In genomic region chr1:11562664-11563063, GRCh38 we compare ENCODE assay signal across 23 cellular contexts.
"Had no signal": no experiment of that assay in that cellular context is flagged by ENCODE, and none has a peak within 500 bp of the region (broad histone marks: within the 10 kb centered on the region; RNA-seq: fewer than 3 reads in every experiment).

No MANE protein-coding gene starts in this region.

- H3K36me3 ChIP-seq: gastrocnemius medialis, heart left ventricle, prostate gland, right atrium auricular region, sigmoid colon, tibial artery, upper lobe of right lung, uterus had no signal

- H3K27ac ChIP-seq: dorsolateral prefrontal cortex, gastrocnemius medialis, heart left ventricle, hepatocyte, parathyroid adenoma, prostate gland, right atrium auricular region, sigmoid colon, testis, tibial artery, upper lobe of right lung, uterus had no signal

- DNase-seq: dorsolateral prefrontal cortex; effector CD4-positive, alpha-beta T cell; gastrocnemius medialis; heart left ventricle; naive thymus-derived CD8-positive, alpha-beta T cell; sigmoid colon; stimulated activated CD4-positive, alpha-beta T cell treated with anti-CD3 and anti-CD28 coated beads, Interleukin-4, amount 100 ng/mL, for 4 hours; stimulated activated naive CD8-positive, alpha-beta T cell treated with anti-CD3 and anti-CD28 coated beads, Interleukin-15, Interleukin-2, amounts not matched to agents 100 U/mL and 50 U/mL, for 24 hours; substantia nigra; testis; tibial artery; upper lobe of right lung; uterus had no signal

- H3K9me3 Mint-ChIP-seq: memory B cell; mesothelial cell of epicardium; nephron progenitor cell; stimulated activated memory B cell treated with anti-CD40 and anti-IgM and Interleukin-4, amounts not matched to agents 10 μg/mL and 1 μg/mL and 100 μg/mL, for 72 hours had no signal

- H3K9ac ChIP-seq: parathyroid adenoma had no signal

- H3K4me1 ChIP-seq: gastrocnemius medialis, heart left ventricle, parathyroid adenoma, prostate gland, right atrium auricular region, sigmoid colon, testis, tibial artery, upper lobe of right lung, uterus had no signal

- H3K27ac Mint-ChIP-seq: memory B cell; mesothelial cell of epicardium; naive thymus-derived CD8-positive, alpha-beta T cell; nephron progenitor cell; stimulated activated memory B cell treated with anti-CD40 and anti-IgM and Interleukin-4, amounts not matched to agents 10 μg/mL and 1 μg/mL and 100 μg/mL, for 72 hours had no signal

- H3K4me3 Mint-ChIP-seq: memory B cell; mesothelial cell of epicardium; naive thymus-derived CD8-positive, alpha-beta T cell; nephron progenitor cell; stimulated activated memory B cell treated with anti-CD40 and anti-IgM and Interleukin-4, amounts not matched to agents 10 μg/mL and 1 μg/mL and 100 μg/mL, for 72 hours had no signal

- H2AFZ ChIP-seq: hepatocyte, parathyroid adenoma had no signal

- H3K36me3 Mint-ChIP-seq: mesothelial cell of epicardium; naive thymus-derived CD8-positive, alpha-beta T cell; stimulated activated memory B cell treated with anti-CD40 and anti-IgM and Interleukin-4, amounts not matched to agents 10 μg/mL and 1 μg/mL and 100 μg/mL, for 72 hours had no signal

- H3K4me3 ChIP-seq: dorsolateral prefrontal cortex, gastrocnemius medialis, heart left ventricle, hepatocyte, lung, prostate gland, right atrium auricular region, sigmoid colon, testis, tibial artery, upper lobe of right lung, uterus had no signal

- H3K27me3 ChIP-seq: right atrium auricular region, testis had no signal

- H3K9me3 ChIP-seq: gastrocnemius medialis, heart left ventricle, prostate gland, right atrium auricular region, sigmoid colon, testis, tibial artery, upper lobe of right lung, uterus had no signal

- ATAC-seq: gastrocnemius medialis; heart left ventricle; left lobe of liver; naive thymus-derived CD8-positive, alpha-beta T cell; stimulated activated naive CD8-positive, alpha-beta T cell treated with anti-CD3 and anti-CD28 coated beads, Interleukin-15, Interleukin-2, amounts not matched to agents 100 U/mL and 50 U/mL, for 24 hours; upper lobe of right lung had no signal
